In genomic region chr16:81818514-81819304, GRCh38 we compare ENCODE assay signal across 25 cellular contexts. TPM values are rescaled to one million over a fixed set of nuclear protein-coding genes. Genes with fewer than 3 reads are reported as not detected.
DNase-seq lines count a peak whose midpoint lies in the region; ATAC-seq and TF ChIP-seq lines count a peak whose summit lies in the region.
"Had no signal": no experiment of that assay in that cellular context is flagged by ENCODE, and none has a peak within 500 bp of the region (broad histone marks: within the 10 kb centered on the region; RNA-seq: fewer than 3 reads in every experiment).

No MANE protein-coding gene starts in this region.

- H3K9me3 Mint-ChIP-seq in naive B cell = no peaks in the 10 kb centered on the region
- H3K9me3 Mint-ChIP-seq: activated naive CD4-positive, alpha-beta T cell treated with anti-CD3 and anti-CD28 coated beads, Interleukin-2, amount 50 U/mL, for 24 hours; activated T-cell treated with anti-CD3 and anti-CD28 coated beads, Interleukin-2, amount 50 U/mL, for 24 hours; dendritic cell treated with granulocyte-macrophage colony-stimulating factor and Interleukin-4, amounts not matched to agents 40 ng/mL and 50 ng/mL, for 4 days; neural progenitor cell; T-cell had no signal

- peaks cover 74 to 94% (median 86%) of the 10 kb centered on the region in 3 donors for H3K4me1 Mint-ChIP-seq in naive B cell

- peaks cover 89 to 100% (median 100%) of the 10 kb centered on the region in 10 experiments for H3K4me1 ChIP-seq in BLaER1 treated with 17β-estradiol and CSF1 and Interleukin-3, amounts not matched to agents 10 nM and 100 nM
- no peaks in the 10 kb centered on the region for H3K4me1 ChIP-seq in ascending aorta
- H3K4me1 ChIP-seq: body of pancreas, gastrocnemius medialis had no signal

- peak overlapping the region; percentile 98 to 100 (median 100) for H3K27ac Mint-ChIP-seq in naive B cell
- H3K27ac Mint-ChIP-seq: activated naive CD4-positive, alpha-beta T cell treated with anti-CD3 and anti-CD28 coated beads, Interleukin-2, amount 50 U/mL, for 24 hours; activated T-cell treated with anti-CD3 and anti-CD28 coated beads, Interleukin-2, amount 50 U/mL, for 24 hours; neural progenitor cell had no signal

- intact Hi-C loops in ascending aorta (cut with DNase I) = no loop called here

- DNase-seq in naive B cell = no peak
- DNase-seq in COLO829 (ENCODE audit: low spot score) = no peak
- no peak for DNase-seq in ascending aorta (ENCODE audit: low spot score in 2 of 2)
- DNase-seq in amniotic stem cell (lab: John Stamatoyannopoulos, UW) = no peak
- DNase-seq: activated CD4-positive, alpha-beta T cell treated with anti-CD3 and anti-CD28 coated beads, Interleukin-2, amount 50 U/mL, for 4 hours; activated T-cell treated with anti-CD3 and anti-CD28 coated beads, Interleukin-2, amount 50 U/mL, for 24 hours; Calu3; erythroblast; gastrocnemius medialis; GOT3; kidney glomerular epithelial cell; mesendoderm; NCI-H1694 treated with DMSO at 0.1 percent for 48 hours; NCI-H446 treated with DMSO at 0.1 percent for 48 hours; retina; stimulated activated naive CD4-positive, alpha-beta T cell treated with Interleukin-2 at 50 U/mL for 16 hours had no signal

- H3K36me3 ChIP-seq in BLaER1 treated with 17β-estradiol and CSF1 and Interleukin-3, amounts not matched to agents 10 nM and 100 nM = peaks cover 0 to 4% (median 0%) of the 10 kb centered on the region in 11 experiments; a peak in 1 of 22 replicates
- H3K36me3 ChIP-seq in SU-DHL-6 (ENCODE audit: low read length) (no peaks in the 10 kb centered on the region), ascending aorta (no peaks in the 10 kb centered on the region)
- H3K36me3 ChIP-seq: gastrocnemius medialis, neural progenitor cell had no signal

- H3K9me3 ChIP-seq in BLaER1 treated with 17β-estradiol and CSF1 and Interleukin-3, amounts not matched to agents 10 nM and 100 nM (replicated peaks in 1 of 11) = peaks cover 0 to 1% (median 0%) of the 10 kb centered on the region in 11 experiments; a peak in 1 of 22 replicates
- H3K9me3 ChIP-seq in SU-DHL-6 (ENCODE audit: insufficient read depth, low read length) (no peaks in the 10 kb centered on the region), ascending aorta (no peaks in the 10 kb centered on the region)
- H3K9me3 ChIP-seq: body of pancreas, gastrocnemius medialis had no signal

- peak overlapping the region; percentile 71 to 90 (median 86) for H3K4me3 Mint-ChIP-seq in naive B cell
- H3K4me3 Mint-ChIP-seq: activated naive CD4-positive, alpha-beta T cell treated with anti-CD3 and anti-CD28 coated beads, Interleukin-2, amount 50 U/mL, for 24 hours; activated T-cell treated with anti-CD3 and anti-CD28 coated beads, Interleukin-2, amount 50 U/mL, for 24 hours; dendritic cell treated with granulocyte-macrophage colony-stimulating factor and Interleukin-4, amounts not matched to agents 40 ng/mL and 50 ng/mL, for 4 days; neural progenitor cell; T-cell had no signal

- H3K9me2 ChIP-seq in SU-DHL-6 (replicated peaks; ENCODE audit: insufficient read depth, low read length) = no peaks in the 10 kb centered on the region

- peak overlapping the region in 8 of 11 experiments; percentile 67 to 91 (median 84); a peak in 16 of 22 replicates for H3K27ac ChIP-seq in BLaER1 treated with 17β-estradiol and CSF1 and Interleukin-3, amounts not matched to agents 10 nM and 100 nM
- peak overlapping the region; percentile 100 for H3K27ac ChIP-seq in SU-DHL-6 (ENCODE audit: low read depth, low read length)
- no peak overlapping the region for H3K27ac ChIP-seq in ascending aorta
- H3K27ac ChIP-seq: body of pancreas, gastrocnemius medialis, neural progenitor cell had no signal

- no peaks in the 10 kb centered on the region for H3K27me3 ChIP-seq in BLaER1 treated with 17β-estradiol and CSF1 and Interleukin-3, amounts not matched to agents 10 nM and 100 nM
- no peaks in the 10 kb centered on the region for H3K27me3 ChIP-seq in SU-DHL-6 (ENCODE audit: low read length)
- no peaks in the 10 kb centered on the region for H3K27me3 ChIP-seq in ascending aorta
- H3K27me3 ChIP-seq: body of pancreas, gastrocnemius medialis, neural progenitor cell had no signal

- peak overlapping the region in 4 of 11 experiments; percentile 6 to 56 (median 24); a peak in 3 of 22 replicates for H3K9ac ChIP-seq in BLaER1 treated with 17β-estradiol and CSF1 and Interleukin-3, amounts not matched to agents 10 nM and 100 nM
- peak overlapping the region; percentile 68 for H3K9ac ChIP-seq in SU-DHL-6 (ENCODE audit: low read length)
- H3K9ac ChIP-seq: neural progenitor cell had no signal

- peak overlapping the region; percentile 74 to 99 (median 87) for H3K4me2 ChIP-seq in BLaER1 treated with 17β-estradiol and CSF1 and Interleukin-3, amounts not matched to agents 10 nM and 100 nM
- peak overlapping the region; percentile 89 for H3K4me2 ChIP-seq in SU-DHL-6 (ENCODE audit: low read depth, low read length, poor library complexity, severe bottlenecking)
- H3K4me2 ChIP-seq: neural progenitor cell had no signal

- H3F3A ChIP-seq in SU-DHL-6 (ENCODE audit: insufficient read depth) = peaks cover 96% of the 10 kb centered on the region

- ATAC-seq in naive B cell (ENCODE audit: low read depth in 2 of 2) = no peak
- ATAC-seq in HG03571 (IDR thresholded peaks at IDR 0.05; ENCODE audit: unreplicated experiment) = no peak
- ATAC-seq: body of pancreas, gastrocnemius medialis had no signal

- H3K79me2 ChIP-seq in SU-DHL-6 (ENCODE audit: insufficient read depth, low read length) = peaks cover 54% of the 10 kb centered on the region

- peak; percentile 25 for TF ChIP-seq POLR2A in GM19193 (IDR thresholded peaks at IDR 0.05; ENCODE audit: extremely low read depth, insufficient read depth, insufficient read length)

- H3K4me3 ChIP-seq in BLaER1 treated with 17β-estradiol and CSF1 and Interleukin-3, amounts not matched to agents 10 nM and 100 nM = peak overlapping the region in 1 of 10 experiments; percentile 23; a peak in 1 of 20 replicates
- peak overlapping the region; percentile 19 for H3K4me3 ChIP-seq in SU-DHL-6 (ENCODE audit: insufficient read depth, low read length, poor library complexity, severe bottlenecking)
- no peak overlapping the region for H3K4me3 ChIP-seq in ascending aorta
- H3K4me3 ChIP-seq: body of pancreas, gastrocnemius medialis, neural progenitor cell had no signal

- no peaks in the 10 kb centered on the region for H3K27me3 Mint-ChIP-seq in naive B cell
- H3K27me3 Mint-ChIP-seq: dendritic cell treated with granulocyte-macrophage colony-stimulating factor and Interleukin-4, amounts not matched to agents 40 ng/mL and 50 ng/mL, for 4 days had no signal

- no peak for TF ChIP-seq CTCF in SU-DHL-6 (IDR thresholded peaks at IDR 0.05; ENCODE audit: insufficient read depth, low read length, poor library complexity, severe bottlenecking)
- TF ChIP-seq CTCF in ascending aorta (IDR thresholded peaks at IDR 0.05) = no peak

- H2AFZ ChIP-seq in SU-DHL-6 (ENCODE audit: low read depth, low read length, severe bottlenecking) = no peak overlapping the region
- H2AFZ ChIP-seq: neural progenitor cell had no signal

- H3K36me3 Mint-ChIP-seq in naive B cell = peaks cover 0 to 7% of the 10 kb centered on the region in 2 donors
- H3K36me3 Mint-ChIP-seq: activated naive CD4-positive, alpha-beta T cell treated with anti-CD3 and anti-CD28 coated beads, Interleukin-2, amount 50 U/mL, for 24 hours; neural progenitor cell; T-cell had no signal

- peaks cover 0 to 84% (median 0%) of the 10 kb centered on the region in 11 experiments; a peak in 5 of 22 replicates for H4K20me1 ChIP-seq in BLaER1 treated with 17β-estradiol and CSF1 and Interleukin-3, amounts not matched to agents 10 nM and 100 nM
- no peaks in the 10 kb centered on the region for H4K20me1 ChIP-seq in SU-DHL-6 (ENCODE audit: low read depth, low read length)

RNA-seq across cellular contexts. Expression of gene PLCG2, which starts 39.6 kb away (rescaled TPM):
- polyA plus RNA-seq in naive B cell (ENCODE audit: low read depth in 6 of 6) = 100 to 1,000 TPM in 2 of 6 donors, 10 to 100 TPM in 4; 65.1 to 119 (median 92.5) TPM
- 34.2 TPM for total RNA-seq in ascending aorta

Comparison
In these comparisons a context has a peak if more than half of its experiments do, and no peak if none do; other contexts are left out.
1. H3K27ac ChIP-seq: peak in BLaER1 treated with 17β-estradiol and CSF1 and Interleukin-3, amounts not matched to agents 10 nM and 100 nM (8 of 11) and SU-DHL-6 (single experiment); none in ascending aorta (0 of 2).